ENCODE assay signal across 1 cellular context in the genomic region with DNA sequence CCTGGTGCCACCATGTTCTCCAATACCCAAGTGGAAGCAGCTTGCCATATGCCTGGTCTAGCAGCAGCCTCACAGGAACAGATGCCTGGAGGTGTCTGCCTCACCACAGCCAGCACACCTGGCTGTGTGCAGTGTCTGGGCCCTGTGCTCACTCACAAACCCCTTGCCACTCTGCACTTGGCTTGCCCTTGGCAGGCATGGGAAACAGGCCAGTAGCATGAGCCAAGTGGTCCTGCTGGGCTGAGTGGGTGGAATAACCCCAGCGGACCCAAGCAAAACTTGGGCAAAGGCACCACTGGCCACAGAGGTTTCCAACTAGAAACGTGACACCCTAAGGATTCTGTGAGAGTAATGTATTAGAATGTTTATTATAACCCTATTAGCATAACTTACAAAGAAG.
TF ChIP-seq lines count a peak whose summit lies in the region.

No MANE protein-coding gene starts in this region.

TF ChIP-seq in HepG2, 621 proteins besides CTCF, POLR2A, EP300 and RAD21 (continued from another document):
- TF ChIP-seq KIAA2018 (CRISPR knock-in tag; IDR thresholded peaks at IDR 0.05; ENCODE audit: borderline replicate concordance) (no peak), PAWR (CRISPR knock-in tag; IDR thresholded peaks at IDR 0.05; ENCODE audit: borderline replicate concordance) (no peak), ETV6 (CRISPR knock-in tag; conservative IDR thresholded peaks at IDR 0.05) (no peak), ZNF317 (CRISPR knock-in tag; IDR thresholded peaks at IDR 0.05) (no peak), GZF1 (CRISPR knock-in tag; IDR thresholded peaks at IDR 0.05) (no peak)
- TF ChIP-seq, protein P1, sequence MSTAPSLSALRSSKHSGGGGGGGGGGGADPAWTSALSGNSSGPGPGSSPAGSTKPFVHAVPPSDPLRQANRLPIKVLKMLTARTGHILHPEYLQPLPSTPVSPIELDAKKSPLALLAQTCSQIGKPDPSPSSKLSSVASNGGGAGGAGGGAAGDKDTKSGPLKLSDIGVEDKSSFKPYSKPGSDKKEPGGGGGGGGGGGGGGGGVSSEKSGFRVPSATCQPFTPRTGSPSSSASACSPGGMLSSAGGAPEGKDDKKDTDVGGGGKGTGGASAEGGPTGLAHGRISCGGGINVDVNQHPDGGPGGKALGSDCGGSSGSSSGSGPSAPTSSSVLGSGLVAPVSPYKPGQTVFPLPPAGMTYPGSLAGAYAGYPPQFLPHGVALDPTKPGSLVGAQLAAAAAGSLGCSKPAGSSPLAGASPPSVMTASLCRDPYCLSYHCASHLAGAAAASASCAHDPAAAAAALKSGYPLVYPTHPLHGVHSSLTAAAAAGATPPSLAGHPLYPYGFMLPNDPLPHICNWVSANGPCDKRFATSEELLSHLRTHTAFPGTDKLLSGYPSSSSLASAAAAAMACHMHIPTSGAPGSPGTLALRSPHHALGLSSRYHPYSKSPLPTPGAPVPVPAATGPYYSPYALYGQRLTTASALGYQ (CRISPR knock-in tag; IDR thresholded peaks at IDR 0.05): no peak
